8 cellular contexts compared by ENCODE assay signal in the genomic region with DNA sequence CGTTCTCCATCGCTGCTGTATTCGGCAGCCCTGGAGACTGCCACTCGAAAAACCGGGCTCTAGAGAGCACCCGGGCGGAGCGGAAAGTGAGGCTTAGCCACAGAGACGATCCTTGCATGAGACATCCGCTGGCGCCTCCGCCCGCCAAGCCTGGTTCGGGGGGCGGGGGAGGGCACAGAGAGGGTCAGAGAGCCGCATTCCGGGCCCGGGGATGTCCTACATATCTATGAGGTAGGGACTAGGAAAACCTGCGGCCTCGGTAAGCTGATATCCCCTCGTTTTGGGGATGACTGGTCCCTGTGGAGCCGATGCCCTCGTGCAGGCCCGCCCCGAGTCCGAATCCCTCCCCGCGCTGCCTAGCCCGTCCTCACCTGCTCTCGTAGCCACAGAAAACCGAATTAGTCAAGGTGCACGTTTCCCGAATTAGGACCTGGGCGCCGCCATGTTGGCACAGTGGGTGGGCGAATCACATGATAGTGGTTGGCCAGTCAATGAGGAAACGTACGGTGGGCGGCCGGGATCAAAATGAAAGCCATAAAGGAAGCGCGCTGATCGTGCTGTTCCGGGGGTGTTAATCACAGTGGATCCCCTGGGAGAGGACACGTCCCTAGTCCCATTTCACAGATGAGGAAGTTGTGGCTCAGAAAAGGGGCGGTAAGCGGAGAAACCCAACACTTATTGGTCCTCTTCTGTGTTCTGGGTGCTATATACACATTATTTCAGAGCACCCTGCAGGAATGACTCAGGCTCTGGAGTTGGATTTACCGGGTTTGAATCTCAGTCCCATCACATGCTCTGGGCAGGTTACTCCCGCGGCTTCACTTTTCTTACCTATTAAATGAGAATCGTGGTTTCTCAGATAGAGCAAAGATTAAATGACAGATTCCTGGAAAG. TPM values are rescaled to one million over a fixed set of nuclear protein-coding genes. Genes with fewer than 3 reads are reported as not detected.
DNase-seq lines count a peak whose midpoint lies in the region; ATAC-seq and TF ChIP-seq lines count a peak whose summit lies in the region.

A gene (minus strand): TSS at position 459 of the 894 bp plus-strand sequence. CDS start 341 bp downstream, at position 118.

- intact Hi-C loops in left cardiac atrium (cut with DNase I), result no loop called here

- peak in 1 of 4 donors; percentile 34 for TF ChIP-seq POLR2A in upper lobe of left lung (IDR thresholded peaks at IDR 0.05)

- peak; percentile 79 to 83 for ATAC-seq in left cardiac atrium
- peak; percentile 87 to 91 for ATAC-seq in upper lobe of left lung (ENCODE audit: low FRiP score in 2 of 2)

- H3K27me3 Mint-ChIP-seq in progenitor cell of endocrine pancreas, result no peaks in the 10 kb centered on the region

- peak within 1 kb of the TSS; percentile 96 for H3K4me3 Mint-ChIP-seq in progenitor cell of endocrine pancreas (ENCODE audit: low read depth)

- TF ChIP-seq CTCF in progenitor cell of endocrine pancreas (IDR thresholded peaks at IDR 0.05; ENCODE audit: unreplicated experiment), result no peak
- TF ChIP-seq CTCF in upper lobe of left lung (IDR thresholded peaks at IDR 0.05), result no peak

- H3K27ac ChIP-seq in upper lobe of left lung, result peak within 1 kb of the TSS; percentile 62 to 80 (median 76)

- 0 to 1% methylated on average over 12 to 38 of the region's 51 CpGs for WGBS in upper lobe of left lung, 2 donors

- peak in 1 of 4 donors; percentile 81 for TF ChIP-seq EP300 in upper lobe of left lung (IDR thresholded peaks at IDR 0.05)

- H3K9me3 Mint-ChIP-seq in progenitor cell of endocrine pancreas (ENCODE audit: low read depth), result no peaks in the 10 kb centered on the region

- peak within 1 kb of the TSS; percentile 99 for H3K27ac Mint-ChIP-seq in progenitor cell of endocrine pancreas

- H3K36me3 Mint-ChIP-seq in progenitor cell of endocrine pancreas (ENCODE audit: insufficient read depth), result no peaks in the 10 kb centered on the region

- H3K4me1 ChIP-seq in upper lobe of left lung, result peaks cover 38 to 51% (median 40%) of the 10 kb centered on the region in 4 donors

- H3K4me3 ChIP-seq in upper lobe of left lung, result peak within 1 kb of the TSS; percentile 84 to 99 (median 98)

- no peaks in the 10 kb centered on the region for H3K9me3 ChIP-seq in upper lobe of left lung

- no peaks in the 10 kb centered on the region for H3K27me3 ChIP-seq in upper lobe of left lung

- peaks cover 4 to 31% (median 12%) of the 10 kb centered on the region in 4 donors for H3K36me3 ChIP-seq in upper lobe of left lung

- H3K4me1 Mint-ChIP-seq in progenitor cell of endocrine pancreas (ENCODE audit: low read depth), result peaks cover 19% of the 10 kb centered on the region

- DNase-seq in DMS153 treated with DMSO at 0.1 percent for 48 hours (lab: John Stamatoyannopoulos, UW; ENCODE audit: unreplicated experiment), result peak; percentile 76
- peak; percentile 92 for DNase-seq in HCEC 1CT
- DNase-seq in NCI-H146 (lab: John Stamatoyannopoulos, UW), result peak; percentile 96
- peak; percentile 74 to 89 (median 84) for DNase-seq in T-helper 1 cell
- DNase-seq in amniotic epithelial cell (ENCODE audit: low read depth), result peak; percentile 91
- DNase-seq in left cardiac atrium, result peak; percentile 95
- peak; percentile 73 for DNase-seq in progenitor cell of endocrine pancreas (ENCODE audit: low spot score, unreplicated experiment)
- peak; percentile 85 to 90 for DNase-seq in upper lobe of left lung

RNA-seq across cellular contexts. Expression of the gene that starts here (rescaled TPM):
- total RNA-seq in left cardiac atrium (10 to 100 TPM; 18.4 to 20.9 TPM), progenitor cell of endocrine pancreas (51.5 and 52.4 TPM in 2 replicates), upper lobe of left lung (10 to 100 TPM; 27.2 to 92.2 (median 33.1) TPM)

Comparison
In these comparisons a context has a peak if more than half of its experiments do, and no peak if none do; other contexts are left out.
1. Peak in every context shown above with its lines: DNase-seq, ATAC-seq, H3K4me3 ChIP-seq and H3K27ac ChIP-seq.